Comparison of ENCODE assay signal across 1 cellular context in genomic region chr5:159904874-159905273, GRCh38.
TF ChIP-seq lines count a peak whose summit lies in the region.

No MANE protein-coding gene starts in this region.

TF ChIP-seq in IMR-90, 13 proteins besides CTCF, POLR2A, EP300 and RAD21:
- TF ChIP-seq BHLHE40 (IDR thresholded peaks at IDR 0.05; ENCODE audit: low read depth, low read length) (no peak), CHD1 (IDR thresholded peaks at IDR 0.05; ENCODE audit: low read depth, low read length) (no peak), FOS (IDR thresholded peaks at IDR 0.05; ENCODE audit: low read depth, low read length) (no peak), MXI1 (IDR thresholded peaks at IDR 0.05; ENCODE audit: borderline replicate concordance, low read depth, low read length) (no peak), USF2 (IDR thresholded peaks at IDR 0.05; ENCODE audit: low read depth, low read length) (no peak), NFE2L2 (IDR thresholded peaks at IDR 0.05; ENCODE audit: low read depth, low read length) (no peak), MAZ (IDR thresholded peaks at IDR 0.05; ENCODE audit: borderline replicate concordance, low read depth, low read length) (no peak), RCOR1 (IDR thresholded peaks at IDR 0.05; ENCODE audit: insufficient replicate concordance, low read length) (no peak), RFX5 (IDR thresholded peaks at IDR 0.05; ENCODE audit: low read depth, low read length) (no peak), CEBPB (IDR thresholded peaks at IDR 0.05; ENCODE audit: low read depth, low read length) (no peak), MAFK (IDR thresholded peaks at IDR 0.05; ENCODE audit: low read depth, low read length) (no peak), ELK1 (IDR thresholded peaks at IDR 0.05; ENCODE audit: borderline replicate concordance, low read depth, low read length) (no peak), SMC3 (IDR thresholded peaks at IDR 0.05; ENCODE audit: low read depth, low read length) (no peak)
